ENCODE assay signal across 1 cellular context in genomic region chr1:6259491-6260362, GRCh38.
TF ChIP-seq lines count a peak whose summit lies in the region.

No MANE protein-coding gene starts in this region.

TF ChIP-seq in HepG2, 621 proteins besides CTCF, POLR2A, EP300 and RAD21 (continued from another document and continues in another):
- TF ChIP-seq ZNF639 (CRISPR knock-in tag; conservative IDR thresholded peaks at IDR 0.05) (no peak), TEAD3 (CRISPR knock-in tag; optimal IDR thresholded peaks at IDR 0.05; ENCODE audit: borderline replicate concordance) (peak; percentile 28), BRCA1 (CRISPR knock-in tag; IDR thresholded peaks at IDR 0.05) (no peak), ATF1 (CRISPR knock-in tag; IDR thresholded peaks at IDR 0.05) (peak; percentile 60; the same call in 1 of the 2 replicates), E2F1 (CRISPR knock-in tag; IDR thresholded peaks at IDR 0.05) (no peak), YY1 (IDR thresholded peaks at IDR 0.05; ENCODE audit: insufficient read depth, insufficient replicate concordance, low read depth, low read length) (no peak), RBM22 (optimal IDR thresholded peaks at IDR 0.05; ENCODE audit: low read length) (no peak), RFX5 (IDR thresholded peaks at IDR 0.05; ENCODE audit: low read depth, low read length) (0 out of 2 replicates have a peak, but pooled peaks have one; percentile 44), NFIB (CRISPR knock-in tag; IDR thresholded peaks at IDR 0.05; ENCODE audit: borderline replicate concordance) (no peak), ZBTB44 (CRISPR knock-in tag; IDR thresholded peaks at IDR 0.05) (no peak), ASH2L (IDR thresholded peaks at IDR 0.05; ENCODE audit: insufficient read length, low read depth, low read length) (no peak), ZNF496 (CRISPR knock-in tag; IDR thresholded peaks at IDR 0.05; ENCODE audit: insufficient replicate concordance) (no peak), ZNF160 (CRISPR knock-in tag; IDR thresholded peaks at IDR 0.05) (no peak), ZKSCAN8 (CRISPR knock-in tag; IDR thresholded peaks at IDR 0.05; ENCODE audit: borderline replicate concordance) (no peak), ATM (IDR thresholded peaks at IDR 0.05; ENCODE audit: borderline replicate concordance) (no peak), REXO4 (CRISPR knock-in tag; IDR thresholded peaks at IDR 0.05; ENCODE audit: borderline replicate concordance) (no peak), CEBPB (IDR thresholded peaks at IDR 0.05; ENCODE audit: borderline replicate concordance, low read depth, low read length) (peak; percentile 99), POGK (CRISPR knock-in tag; conservative IDR thresholded peaks at IDR 0.05) (no peak), THRA (CRISPR knock-in tag; IDR thresholded peaks at IDR 0.05; ENCODE audit: borderline replicate concordance) (no peak), ARID5B (CRISPR knock-in tag; IDR thresholded peaks at IDR 0.05) (0 out of 2 replicates have a peak, but pooled peaks have one; percentile 10), CSRNP2 (CRISPR knock-in tag; conservative IDR thresholded peaks at IDR 0.05; ENCODE audit: low read depth) (no peak), SMYD3 (CRISPR knock-in tag; IDR thresholded peaks at IDR 0.05) (no peak), ZNF570 (CRISPR knock-in tag; IDR thresholded peaks at IDR 0.05; ENCODE audit: borderline replicate concordance) (no peak), NONO (IDR thresholded peaks at IDR 0.05) (no peak), NONO (CRISPR knock-in tag; conservative IDR thresholded peaks at IDR 0.05) (0 out of 2 replicates have a peak, but pooled peaks have one; percentile 29), SP4 (CRISPR knock-in tag; IDR thresholded peaks at IDR 0.05) (peak; percentile 50; the same call in 1 of the 2 replicates), ZNF441 (CRISPR knock-in tag; IDR thresholded peaks at IDR 0.05; ENCODE audit: borderline replicate concordance) (no peak), SMARCE1 (IDR thresholded peaks at IDR 0.05; ENCODE audit: borderline replicate concordance) (no peak), ZNF143 (CRISPR knock-in tag; IDR thresholded peaks at IDR 0.05) (no peak)
- TF ChIP-seq, protein P1, sequence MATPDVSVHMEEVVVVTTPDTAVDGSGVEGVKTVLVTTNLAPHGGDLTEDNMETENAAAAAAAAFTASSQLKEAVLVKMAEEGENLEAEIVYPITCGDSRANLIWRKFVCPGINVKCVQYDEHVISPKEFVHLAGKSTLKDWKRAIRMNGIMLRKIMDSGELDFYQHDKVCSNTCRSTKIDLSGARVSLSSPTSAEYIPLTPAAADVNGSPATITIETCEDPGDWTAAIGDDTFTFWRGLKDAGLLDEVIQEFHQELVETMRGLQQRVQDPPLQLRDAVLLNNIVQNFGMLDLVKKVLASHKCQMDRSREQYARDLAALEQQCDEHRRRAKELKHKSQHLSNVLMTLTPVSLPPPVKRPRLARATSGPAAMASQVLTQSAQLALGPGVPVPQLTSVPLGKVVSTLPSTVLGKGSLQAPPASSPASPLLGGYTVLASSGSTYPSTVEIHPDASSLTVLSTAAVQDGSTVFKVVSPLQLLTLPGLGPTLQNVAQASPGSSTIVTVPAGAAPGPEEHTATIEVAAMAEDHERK (CRISPR knock-in tag; IDR thresholded peaks at IDR 0.05; ENCODE audit: low read depth), result no peak
- TF ChIP-seq, protein P2, sequence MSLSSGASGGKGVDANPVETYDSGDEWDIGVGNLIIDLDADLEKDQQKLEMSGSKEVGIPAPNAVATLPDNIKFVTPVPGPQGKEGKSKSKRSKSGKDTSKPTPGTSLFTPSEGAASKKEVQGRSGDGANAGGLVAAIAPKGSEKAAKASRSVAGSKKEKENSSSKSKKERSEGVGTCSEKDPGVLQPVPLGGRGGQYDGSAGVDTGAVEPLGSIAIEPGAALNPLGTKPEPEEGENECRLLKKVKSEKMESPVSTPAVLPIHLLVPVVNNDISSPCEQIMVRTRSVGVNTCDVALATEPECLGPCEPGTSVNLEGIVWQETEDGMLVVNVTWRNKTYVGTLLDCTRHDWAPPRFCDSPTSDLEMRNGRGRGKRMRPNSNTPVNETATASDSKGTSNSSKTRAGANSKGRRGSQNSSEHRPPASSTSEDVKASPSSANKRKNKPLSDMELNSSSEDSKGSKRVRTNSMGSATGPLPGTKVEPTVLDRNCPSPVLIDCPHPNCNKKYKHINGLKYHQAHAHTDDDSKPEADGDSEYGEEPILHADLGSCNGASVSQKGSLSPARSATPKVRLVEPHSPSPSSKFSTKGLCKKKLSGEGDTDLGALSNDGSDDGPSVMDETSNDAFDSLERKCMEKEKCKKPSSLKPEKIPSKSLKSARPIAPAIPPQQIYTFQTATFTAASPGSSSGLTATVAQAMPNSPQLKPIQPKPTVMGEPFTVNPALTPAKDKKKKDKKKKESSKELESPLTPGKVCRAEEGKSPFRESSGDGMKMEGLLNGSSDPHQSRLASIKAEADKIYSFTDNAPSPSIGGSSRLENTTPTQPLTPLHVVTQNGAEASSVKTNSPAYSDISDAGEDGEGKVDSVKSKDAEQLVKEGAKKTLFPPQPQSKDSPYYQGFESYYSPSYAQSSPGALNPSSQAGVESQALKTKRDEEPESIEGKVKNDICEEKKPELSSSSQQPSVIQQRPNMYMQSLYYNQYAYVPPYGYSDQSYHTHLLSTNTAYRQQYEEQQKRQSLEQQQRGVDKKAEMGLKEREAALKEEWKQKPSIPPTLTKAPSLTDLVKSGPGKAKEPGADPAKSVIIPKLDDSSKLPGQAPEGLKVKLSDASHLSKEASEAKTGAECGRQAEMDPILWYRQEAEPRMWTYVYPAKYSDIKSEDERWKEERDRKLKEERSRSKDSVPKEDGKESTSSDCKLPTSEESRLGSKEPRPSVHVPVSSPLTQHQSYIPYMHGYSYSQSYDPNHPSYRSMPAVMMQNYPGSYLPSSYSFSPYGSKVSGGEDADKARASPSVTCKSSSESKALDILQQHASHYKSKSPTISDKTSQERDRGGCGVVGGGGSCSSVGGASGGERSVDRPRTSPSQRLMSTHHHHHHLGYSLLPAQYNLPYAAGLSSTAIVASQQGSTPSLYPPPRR (CRISPR knock-in tag; IDR thresholded peaks at IDR 0.05; ENCODE audit: borderline replicate concordance), result 0 out of 2 replicates have a peak, but pooled peaks have one; percentile 15
- TF ChIP-seq, protein P3, sequence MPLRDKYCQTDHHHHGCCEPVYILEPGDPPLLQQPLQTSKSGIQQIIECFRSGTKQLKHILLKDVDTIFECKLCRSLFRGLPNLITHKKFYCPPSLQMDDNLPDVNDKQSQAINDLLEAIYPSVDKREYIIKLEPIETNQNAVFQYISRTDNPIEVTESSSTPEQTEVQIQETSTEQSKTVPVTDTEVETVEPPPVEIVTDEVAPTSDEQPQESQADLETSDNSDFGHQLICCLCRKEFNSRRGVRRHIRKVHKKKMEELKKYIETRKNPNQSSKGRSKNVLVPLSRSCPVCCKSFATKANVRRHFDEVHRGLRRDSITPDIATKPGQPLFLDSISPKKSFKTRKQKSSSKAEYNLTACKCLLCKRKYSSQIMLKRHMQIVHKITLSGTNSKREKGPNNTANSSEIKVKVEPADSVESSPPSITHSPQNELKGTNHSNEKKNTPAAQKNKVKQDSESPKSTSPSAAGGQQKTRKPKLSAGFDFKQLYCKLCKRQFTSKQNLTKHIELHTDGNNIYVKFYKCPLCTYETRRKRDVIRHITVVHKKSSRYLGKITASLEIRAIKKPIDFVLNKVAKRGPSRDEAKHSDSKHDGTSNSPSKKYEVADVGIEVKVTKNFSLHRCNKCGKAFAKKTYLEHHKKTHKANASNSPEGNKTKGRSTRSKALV (CRISPR knock-in tag; IDR thresholded peaks at IDR 0.05), result no peak
- TF ChIP-seq, protein P4, sequence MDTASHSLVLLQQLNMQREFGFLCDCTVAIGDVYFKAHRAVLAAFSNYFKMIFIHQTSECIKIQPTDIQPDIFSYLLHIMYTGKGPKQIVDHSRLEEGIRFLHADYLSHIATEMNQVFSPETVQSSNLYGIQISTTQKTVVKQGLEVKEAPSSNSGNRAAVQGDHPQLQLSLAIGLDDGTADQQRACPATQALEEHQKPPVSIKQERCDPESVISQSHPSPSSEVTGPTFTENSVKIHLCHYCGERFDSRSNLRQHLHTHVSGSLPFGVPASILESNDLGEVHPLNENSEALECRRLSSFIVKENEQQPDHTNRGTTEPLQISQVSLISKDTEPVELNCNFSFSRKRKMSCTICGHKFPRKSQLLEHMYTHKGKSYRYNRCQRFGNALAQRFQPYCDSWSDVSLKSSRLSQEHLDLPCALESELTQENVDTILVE (CRISPR knock-in tag; IDR thresholded peaks at IDR 0.05), result no peak
